ENCODE assay signal across 17 cellular contexts in the genomic region with DNA sequence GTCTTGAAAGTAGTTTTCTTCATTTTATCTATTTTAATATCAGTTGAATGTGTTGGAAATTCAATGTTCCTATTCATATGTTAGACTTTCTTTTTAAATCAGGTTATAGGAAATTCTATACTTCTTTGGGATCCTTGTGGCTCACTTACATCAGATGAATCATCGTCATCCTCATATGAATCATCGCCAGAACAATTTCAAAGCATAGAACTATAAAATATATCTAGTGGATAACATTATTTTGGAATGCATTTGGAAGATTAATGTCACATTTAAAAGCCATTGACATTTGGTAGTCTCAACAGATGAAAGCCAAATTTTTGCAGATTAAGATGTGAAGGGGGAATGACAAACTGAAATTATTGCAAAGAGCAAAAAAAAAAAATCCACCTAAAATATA.
DNase-seq lines count a peak whose midpoint lies in the region; ATAC-seq, FAIRE-seq and TF ChIP-seq lines count a peak whose summit lies in the region.
"Had no signal": no experiment of that assay in that cellular context is flagged by ENCODE, and none has a peak within 500 bp of the region (broad histone marks: within the 10 kb centered on the region; RNA-seq: fewer than 3 reads in every experiment).

No MANE protein-coding gene starts in this region.

- no peak overlapping the region for H2BK12ac ChIP-seq in mesenchymal stem cell (ENCODE audit: low read length in 2 of 2)

- peaks cover 3% of the 10 kb centered on the region for H3K4me1 ChIP-seq in mesenchymal stem cell (ENCODE audit: control insufficient read depth, insufficient read depth, low read depth, low read length)
- H3K4me1 ChIP-seq: colonic mucosa had no signal

- no CpG with 5 or more reads among the region's 2 CpGs for WGBS in mesenchymal stem cell

- H3K9me3 ChIP-seq in mesenchymal stem cell (ENCODE audit: control insufficient read depth, low read length): no peaks in the 10 kb centered on the region
- H3K9me3 ChIP-seq: colonic mucosa, lower lobe of right lung had no signal

- no peak overlapping the region for H4K91ac ChIP-seq in mesenchymal stem cell (ENCODE audit: low read length)

- H3K14ac ChIP-seq in mesenchymal stem cell (ENCODE audit: low read length in 2 of 2): no peak overlapping the region

- H3K36me3 ChIP-seq in bronchial epithelial cell (ENCODE audit: control insufficient read depth, insufficient read depth, low read length) (no peaks in the 10 kb centered on the region), mesenchymal stem cell (ENCODE audit: control insufficient read depth in 1 of 2, insufficient read depth in 2 of 2, low read depth in 1 of 2, low read length in 2 of 2) (no peaks in the 10 kb centered on the region)
- H3K36me3 ChIP-seq: colonic mucosa, heart left ventricle, lower lobe of right lung had no signal

- peaks cover 6% of the 10 kb centered on the region for H3K79me1 ChIP-seq in mesenchymal stem cell (replicated peaks; ENCODE audit: low read length, poor library complexity, severe bottlenecking)

- H3K4me2 ChIP-seq in mesenchymal stem cell (ENCODE audit: low read length, poor library complexity, severe bottlenecking): no peak overlapping the region

- H3K18ac ChIP-seq in mesenchymal stem cell (ENCODE audit: low read depth in 1 of 2, low read length in 2 of 2): no peak overlapping the region

- H2BK120ac ChIP-seq in mesenchymal stem cell (ENCODE audit: low read depth, low read length): no peak overlapping the region

- H3K27ac ChIP-seq in mesenchymal stem cell (ENCODE audit: low read length, poor library complexity, severe bottlenecking): no peak overlapping the region
- H3K27ac ChIP-seq: colonic mucosa, heart left ventricle, lower lobe of right lung had no signal

- no peak for TF ChIP-seq CTCF in bronchial epithelial cell (IDR thresholded peaks at IDR 0.05; ENCODE audit: insufficient read depth, low read length, severe bottlenecking)

- peak overlapping the region; percentile 71 for H3K9ac ChIP-seq in mesenchymal stem cell (ENCODE audit: low read length)

- H3K4me3 ChIP-seq in bronchial epithelial cell (ENCODE audit: low read depth, low read length): no peak overlapping the region
- H3K4me3 ChIP-seq in mesenchymal stem cell (ENCODE audit: insufficient read depth in 1 of 2, low read depth in 1 of 2, low read length in 2 of 2): peak overlapping the region in 1 of 2 experiments; percentile 34
- H3K4me3 ChIP-seq: colonic mucosa, heart left ventricle, lower lobe of right lung had no signal

- peak; percentile 66 for DNase-seq in COLO829 (ENCODE audit: low spot score)
- DNase-seq in NCI-H226: peak; percentile 58
- DNase-seq in bronchial epithelial cell (ENCODE audit: low read depth): peak; percentile 88
- DNase-seq in mesenchymal stem cell: peak; percentile 74
- DNase-seq in mesenteric fat pad (ENCODE audit: low spot score): no peak
- no peak for DNase-seq in stimulated activated CD4-positive, alpha-beta T cell treated with anti-CD3 and anti-CD28 coated beads, Interleukin-15, amount 100 ng/mL, for 24 hours
- no peak for DNase-seq in activated gamma-delta T cell treated with Interleukin-2 at 50 U/mL for 16 hours
- DNase-seq: activated CD4-positive, alpha-beta T cell treated with anti-CD3 and anti-CD28 coated beads, Interleukin-2, amount 10 ng/mL, durations not matched to agents 7 days and 5 days; activated effector memory CD4-positive, alpha-beta T cell treated with Interleukin-2 at 50 U/mL for 16 hours; CD4-positive, alpha-beta T cell; colonic mucosa; heart left ventricle; lower lobe of right lung; NCI-H1436; NCI-H774 had no signal

- H2BK15ac ChIP-seq in mesenchymal stem cell (ENCODE audit: low read depth, poor library complexity, severe bottlenecking): no peak overlapping the region

- no peak overlapping the region for H4K8ac ChIP-seq in mesenchymal stem cell (ENCODE audit: low read length)

- no peak overlapping the region for H2AFZ ChIP-seq in mesenchymal stem cell (ENCODE audit: low read depth, low read length)

- H3K4ac ChIP-seq in mesenchymal stem cell (ENCODE audit: low read depth in 1 of 2, low read length in 2 of 2): no peak overlapping the region

- H2BK5ac ChIP-seq in mesenchymal stem cell (ENCODE audit: low read depth, low read length, poor library complexity, severe bottlenecking): no peak overlapping the region

- H3K27me3 ChIP-seq in bronchial epithelial cell (ENCODE audit: control insufficient read depth, insufficient read depth, low read length) (no peaks in the 10 kb centered on the region), mesenchymal stem cell (ENCODE audit: control insufficient read depth in 1 of 2, insufficient read depth in 1 of 2, low read length in 2 of 2) (no peaks in the 10 kb centered on the region)
- H3K27me3 ChIP-seq: colonic mucosa, heart left ventricle had no signal

- H2AK5ac ChIP-seq in mesenchymal stem cell (ENCODE audit: low read length, severe bottlenecking): no peak overlapping the region

- no peak for ATAC-seq in HG03025 (IDR thresholded peaks at IDR 0.05; ENCODE audit: low FRiP score, unreplicated experiment)
- ATAC-seq: heart left ventricle, HepG2, lower lobe of right lung had no signal

- no peak for FAIRE-seq in bronchial epithelial cell (lab: Jason Lieb, UNC)
- FAIRE-seq: HepG2 had no signal

- H3K23ac ChIP-seq in mesenchymal stem cell (ENCODE audit: low read length in 2 of 2): no peak overlapping the region

Comparison
In these comparisons a context has a peak if more than half of its experiments do, and no peak if none do; other contexts are left out.
1. DNase-seq: peak in COLO829 (single experiment), NCI-H226 (single experiment), bronchial epithelial cell (single experiment) and mesenchymal stem cell (single experiment); none in mesenteric fat pad (single experiment), stimulated activated CD4-positive, alpha-beta T cell treated with anti-CD3 and anti-CD28 coated beads, Interleukin-15, amount 100 ng/mL, for 24 hours (single experiment) and activated gamma-delta T cell treated with Interleukin-2 at 50 U/mL for 16 hours (single experiment).